Comparison of ENCODE assay signal across 17 cellular contexts in the genomic region with DNA sequence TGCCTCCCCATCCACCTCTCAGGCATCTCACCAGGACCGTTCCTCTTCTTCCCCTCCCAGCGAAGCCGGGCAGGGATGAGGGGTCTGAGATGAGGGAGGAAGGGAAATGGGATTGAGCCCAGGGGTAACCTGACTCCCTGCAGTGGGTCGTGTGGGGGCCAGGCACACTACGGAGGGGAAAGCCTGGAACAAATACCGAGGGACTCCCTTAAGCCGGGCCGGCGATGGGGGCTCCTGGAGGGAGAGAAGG. TPM values are rescaled to one million over a fixed set of nuclear protein-coding genes. Genes with fewer than 3 reads are reported as not detected.
DNase-seq lines count a peak whose midpoint lies in the region; ATAC-seq and TF ChIP-seq lines count a peak whose summit lies in the region.
"Had no signal": no experiment of that assay in that cellular context is flagged by ENCODE, and none has a peak within 500 bp of the region (broad histone marks: within the 10 kb centered on the region; RNA-seq: fewer than 3 reads in every experiment).

No MANE protein-coding gene starts in this region.

- H2AK5ac ChIP-seq in H9 (ENCODE audit: insufficient read length, low read length) = no peak overlapping the region

- H4K91ac ChIP-seq in H9 (ENCODE audit: insufficient read length, low read depth, low read length) = no peak overlapping the region

- no peak overlapping the region for H2BK5ac ChIP-seq in H9 (ENCODE audit: insufficient read length, low read length)

- H3K9me3 Mint-ChIP-seq in H9 = no peaks in the 10 kb centered on the region; a peak in 1 of 5 replicates
- H3K9me3 Mint-ChIP-seq: activated CD8-positive, alpha-beta T cell treated with anti-CD3 and anti-CD28 coated beads for 36 hours; activated T-helper 2 cell treated with anti-CD3 and anti-CD28 coated beads, Interferon-gamma antibody, Interleukin-2, Interleukin-4, amounts not matched to agents 10 μg/mL and 5 μg/mL and 100 μg/mL, durations not matched to agents 14 hours and 24 hours and 36 hours; memory B cell had no signal

- TF ChIP-seq POLR2A in sigmoid colon (IDR thresholded peaks at IDR 0.05) = peak in 1 of 2 donors; percentile 0
- no peak for TF ChIP-seq POLR2A in thyroid gland (IDR thresholded peaks at IDR 0.05)

- no peak overlapping the region for H4K8ac ChIP-seq in H9 (replicated peaks; ENCODE audit: insufficient read length, low read depth, low read length)

- H3K27ac ChIP-seq in H9 (ENCODE audit: insufficient read length, low read depth, low read length) = no peak overlapping the region
- peak overlapping the region; percentile 25 for H3K27ac ChIP-seq in colonic mucosa
- H3K27ac ChIP-seq in sigmoid colon = peak overlapping the region; percentile 96 to 99 (median 99)
- no peak overlapping the region for H3K27ac ChIP-seq in thyroid gland
- H3K27ac ChIP-seq: PC-9 had no signal

- no peak overlapping the region for H3K23ac ChIP-seq in H9 (ENCODE audit: insufficient read length, low read depth, low read length)

- H2BK20ac ChIP-seq in H9 (ENCODE audit: low read depth, low read length, poor library complexity, severe bottlenecking) = no peak overlapping the region

- H3K56ac ChIP-seq in H9 (ENCODE audit: insufficient read length, low read depth, low read length) = no peak overlapping the region

- H2BK12ac ChIP-seq in H9 (ENCODE audit: insufficient read length, low read depth, low read length) = no peak overlapping the region

- H3K4ac ChIP-seq in H9 (ENCODE audit: low read depth, low read length) = no peak overlapping the region

- H3K9ac ChIP-seq in H9 (ENCODE audit: extremely low read depth, insufficient read length, low read length) (no peak overlapping the region), colonic mucosa (ENCODE audit: low read depth in 2 of 2, low read length in 2 of 2) (no peak overlapping the region)

- H4K20me1 ChIP-seq in H9 (ENCODE audit: control insufficient read depth, insufficient read depth, insufficient read length) = no peaks in the 10 kb centered on the region

- H3K79me2 ChIP-seq in H9 (ENCODE audit: insufficient read depth, low read length) = no peaks in the 10 kb centered on the region

- no peak overlapping the region for H4K5ac ChIP-seq in H9 (ENCODE audit: insufficient read length, low read depth, low read length)

- H3K23me2 ChIP-seq in H9 (ENCODE audit: insufficient read length, low read depth, low read length, poor library complexity, severe bottlenecking) = peaks cover 6% of the 10 kb centered on the region

- ATAC-seq in HG03521 (IDR thresholded peaks at IDR 0.05; ENCODE audit: unreplicated experiment) = no peak

- H3K27ac Mint-ChIP-seq in H9 = peak overlapping the region in 2 of 3 experiments; percentile 19 to 32; a peak in 2 of 7 replicates
- H3K27ac Mint-ChIP-seq: activated CD8-positive, alpha-beta T cell treated with anti-CD3 and anti-CD28 coated beads for 36 hours; activated T-helper 2 cell treated with anti-CD3 and anti-CD28 coated beads, Interferon-gamma antibody, Interleukin-2, Interleukin-4, amounts not matched to agents 10 μg/mL and 5 μg/mL and 100 μg/mL, durations not matched to agents 14 hours and 24 hours and 36 hours; memory B cell had no signal

- H3K18ac ChIP-seq in H9 (ENCODE audit: insufficient read length, low read depth, low read length) = peak overlapping the region; percentile 24

- H3K14ac ChIP-seq in H9 (ENCODE audit: insufficient read depth, low read length) = peak overlapping the region; percentile 10; the same call in 1 of the 2 replicates

- no peak for TF ChIP-seq CTCF in H9 (conservative IDR thresholded peaks at IDR 0.05)
- TF ChIP-seq CTCF in colonic mucosa (IDR thresholded peaks at IDR 0.05) = no peak
- TF ChIP-seq CTCF in sigmoid colon (IDR thresholded peaks at IDR 0.05) = no peak
- no peak for TF ChIP-seq CTCF in thyroid gland (IDR thresholded peaks at IDR 0.05)

- H3K27me3 ChIP-seq in H9 (ENCODE audit: insufficient read depth, low read length) (no peaks in the 10 kb centered on the region; the same call in 1 of the 2 replicates), colonic mucosa (peaks cover 15% of the 10 kb centered on the region), sigmoid colon (peaks cover 0 to 13% (median 9%) of the 10 kb centered on the region in 3 donors), thyroid gland (peaks cover 20% of the 10 kb centered on the region)

- H3K36me3 Mint-ChIP-seq in H9 (ENCODE audit: insufficient read depth in 1 of 3, low read depth in 3 of 3) = no peaks in the 10 kb centered on the region
- H3K36me3 Mint-ChIP-seq: memory B cell had no signal

- peaks cover 7 to 10% of the 10 kb centered on the region in 2 experiments for H3K4me1 Mint-ChIP-seq in H9
- H3K4me1 Mint-ChIP-seq: memory B cell had no signal

- H3K9me3 ChIP-seq in H9 (ENCODE audit: control insufficient read depth, low read depth, low read length) (no peaks in the 10 kb centered on the region), colonic mucosa (no peaks in the 10 kb centered on the region), sigmoid colon (no peaks in the 10 kb centered on the region), thyroid gland (no peaks in the 10 kb centered on the region)
- H3K9me3 ChIP-seq: Caco-2, tibial nerve had no signal

- H3K4me1 ChIP-seq in H9 (ENCODE audit: insufficient read depth, low read length) (peaks cover 2% of the 10 kb centered on the region; the same call in 1 of the 2 replicates), colonic mucosa (no peaks in the 10 kb centered on the region), sigmoid colon (peaks cover 0 to 71% (median 66%) of the 10 kb centered on the region in 4 donors), thyroid gland (peaks cover 0 to 8% of the 10 kb centered on the region in 2 donors)
- H3K4me1 ChIP-seq: Caco-2 had no signal

- H2AFZ ChIP-seq in H9 (ENCODE audit: low read length) = no peak overlapping the region
- H2AFZ ChIP-seq: PC-9 had no signal

- DNase-seq in H9 (no peak), colonic mucosa (no peak), islet precursor cell (peak; percentile 64), sigmoid colon (no peak), thyroid gland (no peak), CD1c-positive myeloid dendritic cell (ENCODE audit: extremely low spot score) (no peak)
- no peak for DNase-seq in activated CD8-positive, alpha-beta memory T cell treated with anti-CD3 and anti-CD28 coated beads for 24 hours
- DNase-seq: anterior cingulate cortex, NCI-H524 treated with DMSO at 0.1 percent for 48 hours, PC-9 had no signal

- TF ChIP-seq EP300 in sigmoid colon (IDR thresholded peaks at IDR 0.05) = no peak

- no peaks in the 10 kb centered on the region for H3K79me1 ChIP-seq in H9 (ENCODE audit: insufficient read depth, low read depth, low read length, poor library complexity, severe bottlenecking)

- no peaks in the 10 kb centered on the region for H3K36me3 ChIP-seq in colonic mucosa
- H3K36me3 ChIP-seq in sigmoid colon = no peaks in the 10 kb centered on the region
- H3K36me3 ChIP-seq in thyroid gland = no peaks in the 10 kb centered on the region
- H3K36me3 ChIP-seq: tibial nerve had no signal

- intact Hi-C loops in colonic mucosa (cut with DNase I) = no loop called here
- intact Hi-C loops in sigmoid colon (cut with DNase I) = no loop called here
- intact Hi-C loops in thyroid gland (cut with DNase I) = no loop called here

- no CpG with 5 or more reads among the region's 9 CpGs for WGBS in H9 (ENCODE audit: extremely low coverage, insufficient read length, low lambda C conversion rate)
- 35 to 60% methylated on average over 9 of the region's 9 CpGs for WGBS in sigmoid colon, 2 donors
- 25 to 69% methylated on average over 6 to 9 of the region's 9 CpGs for WGBS in thyroid gland, 2 donors

- H3K4me3 Mint-ChIP-seq in H9 = peak overlapping the region; percentile 24 to 61; a peak in 4 of 5 replicates
- H3K4me3 Mint-ChIP-seq: activated CD8-positive, alpha-beta T cell treated with anti-CD3 and anti-CD28 coated beads for 36 hours; memory B cell had no signal

- no peak overlapping the region for H3K4me3 ChIP-seq in colonic mucosa
- peak overlapping the region; percentile 19 to 53 (median 46) for H3K4me3 ChIP-seq in sigmoid colon
- no peak overlapping the region for H3K4me3 ChIP-seq in thyroid gland (replicated peaks in 1 of 3)
- H3K4me3 ChIP-seq: PC-9 had no signal

- no peak overlapping the region for H2BK120ac ChIP-seq in H9 (ENCODE audit: low read depth, low read length, poor library complexity, severe bottlenecking)

- no peak overlapping the region for H2BK15ac ChIP-seq in H9 (ENCODE audit: low read depth, low read length)

- H3K4me2 ChIP-seq in H9 (ENCODE audit: insufficient read depth, insufficient read length, low read length) = peak overlapping the region; percentile 3
- H3K4me2 ChIP-seq: PC-9 had no signal

- H3K27me3 Mint-ChIP-seq in H9 (ENCODE audit: low read depth) = peaks cover 18% of the 10 kb centered on the region

- no peak overlapping the region for H3T11ph ChIP-seq in H9 (ENCODE audit: low read length)

RNA-seq across cellular contexts. Expression of a gene that starts 0.2 kb away (rescaled TPM):
- total RNA-seq in H9 (2021) (23.7 and 25.2 TPM in 2 replicates), colonic mucosa (10 to 100 TPM in 1 of 2 donors, 1 to 10 TPM in 1; 6.2 to 19.3 TPM), sigmoid colon (100 to 1,000 TPM; 123 to 321 (median 194) TPM), thyroid gland (1 to 10 TPM; 1.9 to 3.5 (median 3.3) TPM)
- 10 to 100 TPM in 2 of 3 donors, 1 to 10 TPM in 1; 6.0 to 25.4 (median 13.4) TPM for polyA plus RNA-seq in sigmoid colon
- total RNA-seq: activated T-helper 2 cell treated with anti-CD3 and anti-CD28 coated beads, Interferon-gamma antibody, Interleukin-2, Interleukin-4, amounts not matched to agents 10 μg/mL and 5 μg/mL and 100 μg/mL, durations not matched to agents 14 hours and 24 hours and 36 hours had no signal

RNA-seq across cellular contexts. Expression of a gene that starts 16.2 kb away (rescaled TPM):
- total RNA-seq in H9 (2021) (3.0 and 4.6 TPM in 2 replicates), colonic mucosa (100 to 1,000 TPM in 1 of 2 donors, 10 to 100 TPM in 1; 24.0 to 917 TPM), sigmoid colon (over 10,000 TPM in 3 of 4 donors, 1,000 to 10,000 TPM in 1; 7,366 to 30,562 (median 13,340) TPM), thyroid gland (10 to 100 TPM; 26.7 to 54.4 (median 28.7) TPM)
- 100 to 1,000 TPM in 2 of 3 donors, 10 to 100 TPM in 1; 35.1 to 264 (median 162) TPM for polyA plus RNA-seq in sigmoid colon
- total RNA-seq: activated CD8-positive, alpha-beta T cell treated with anti-CD3 and anti-CD28 coated beads for 36 hours; activated T-helper 2 cell treated with anti-CD3 and anti-CD28 coated beads, Interferon-gamma antibody, Interleukin-2, Interleukin-4, amounts not matched to agents 10 μg/mL and 5 μg/mL and 100 μg/mL, durations not matched to agents 14 hours and 24 hours and 36 hours; Caco-2; M059J; PC-9 had no signal

RNA-seq across cellular contexts. Expression of a gene that starts 46.7 kb away (rescaled TPM):
- total RNA-seq in H9 (2021) = 60.9 and 63.5 TPM in 2 replicates
- 10 to 100 TPM; 96.1 to 96.7 TPM for total RNA-seq in colonic mucosa
- total RNA-seq in sigmoid colon = 10 to 100 TPM; 43.2 to 62.8 (median 53.1) TPM
- polyA plus RNA-seq in sigmoid colon = 100 to 1,000 TPM; 108 to 137 (median 132) TPM
- 10 to 100 TPM; 35.9 to 49.5 (median 41.6) TPM for total RNA-seq in thyroid gland

Comparison
In these comparisons a context has a peak if more than half of its experiments do, and no peak if none do; other contexts are left out.
1. H3K27ac ChIP-seq: peak in colonic mucosa (single experiment) and sigmoid colon (4 of 4); none in H9 (single experiment) and thyroid gland (0 of 3).
2. H3K4me3 ChIP-seq: peak in sigmoid colon (4 of 4); none in colonic mucosa (single experiment) and thyroid gland (0 of 3).
3. RNA of a gene that starts 16.2 kb away (total RNA-seq): 7,366 to 30,562 TPM in sigmoid colon; 24.0 to 917 TPM in colonic mucosa, 26.7 to 54.4 TPM in thyroid gland and 3.0 to 4.6 TPM in H9; every median in the first group is over 4 times any median in the second.